1 cellular context compared by ENCODE assay signal in the genomic region with DNA sequence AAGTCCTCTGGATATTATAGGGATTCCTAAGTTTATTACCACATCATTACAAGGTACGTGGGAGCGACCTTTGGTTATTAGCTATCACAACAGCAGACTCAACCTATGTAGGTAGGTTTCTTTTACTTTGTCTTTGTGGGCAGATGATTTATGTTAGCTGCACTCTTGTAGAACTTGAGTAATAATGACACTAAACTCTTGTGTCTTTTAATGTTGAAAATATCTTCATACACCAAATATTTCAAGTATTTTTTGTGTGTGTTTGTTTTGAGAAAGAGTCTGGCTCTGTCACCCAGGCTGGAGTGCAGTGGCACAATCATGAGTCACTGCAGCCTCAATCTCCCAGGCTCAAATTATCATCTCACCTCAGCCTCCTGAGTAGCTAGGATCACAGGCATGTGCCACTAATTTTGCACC.
TF ChIP-seq lines count a peak whose summit lies in the region.

No MANE protein-coding gene starts in this region.

TF ChIP-seq in HepG2, 621 proteins besides CTCF, POLR2A, EP300 and RAD21:
- TF ChIP-seq TFAP4 (IDR thresholded peaks at IDR 0.05; ENCODE audit: borderline replicate concordance, low read depth) = no peak
- no peak for TF ChIP-seq ZNF3 (CRISPR knock-in tag; IDR thresholded peaks at IDR 0.05)
- no peak for TF ChIP-seq ZNF251 (CRISPR knock-in tag; IDR thresholded peaks at IDR 0.05)
- TF ChIP-seq, protein P1, sequence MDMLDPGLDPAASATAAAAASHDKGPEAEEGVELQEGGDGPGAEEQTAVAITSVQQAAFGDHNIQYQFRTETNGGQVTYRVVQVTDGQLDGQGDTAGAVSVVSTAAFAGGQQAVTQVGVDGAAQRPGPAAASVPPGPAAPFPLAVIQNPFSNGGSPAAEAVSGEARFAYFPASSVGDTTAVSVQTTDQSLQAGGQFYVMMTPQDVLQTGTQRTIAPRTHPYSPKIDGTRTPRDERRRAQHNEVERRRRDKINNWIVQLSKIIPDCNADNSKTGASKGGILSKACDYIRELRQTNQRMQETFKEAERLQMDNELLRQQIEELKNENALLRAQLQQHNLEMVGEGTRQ (IDR thresholded peaks at IDR 0.05; ENCODE audit: low read depth, low read length) = no peak
- TF ChIP-seq, protein P1 (CRISPR knock-in tag; IDR thresholded peaks at IDR 0.05; ENCODE audit: borderline replicate concordance) = no peak
- no peak for TF ChIP-seq PRDM4 (CRISPR knock-in tag; IDR thresholded peaks at IDR 0.05; ENCODE audit: borderline replicate concordance)
- no peak for TF ChIP-seq CREB3 (CRISPR knock-in tag; IDR thresholded peaks at IDR 0.05)
